In genomic region chr11:12841946-12842630, GRCh38 we compare ENCODE assay signal across 8 cellular contexts.
DNase-seq lines count a peak whose midpoint lies in the region; ATAC-seq and TF ChIP-seq lines count a peak whose summit lies in the region.

No MANE protein-coding gene starts in this region.

- TF ChIP-seq EP300 in stomach (IDR thresholded peaks at IDR 0.05) = no peak

- H3F3A ChIP-seq in GM23338 (replicated peaks; ENCODE audit: low read depth) = no peaks in the 10 kb centered on the region

- H3K9me2 ChIP-seq in GM23338 (ENCODE audit: insufficient read depth) = no peaks in the 10 kb centered on the region

- no peaks in the 10 kb centered on the region; the same call in 2 of the 3 replicates for H3K36me3 Mint-ChIP-seq in GM23338 (ENCODE audit: low read depth)

- no peak overlapping the region; the same call in 1 of the 2 replicates for H3K27ac Mint-ChIP-seq in GM23338

- H3K4me1 Mint-ChIP-seq in GM23338 = peaks cover 69% of the 10 kb centered on the region

- TF ChIP-seq POLR2A in stomach (IDR thresholded peaks at IDR 0.05) = no peak

- no peaks in the 10 kb centered on the region for H3K9me3 ChIP-seq in stomach

- peaks cover 7% of the 10 kb centered on the region for H3K27me3 Mint-ChIP-seq in GM23338 (ENCODE audit: insufficient read depth, low read depth, poor library complexity)

- H3K4me3 Mint-ChIP-seq in GM23338 = no peak overlapping the region; the same call in 2 of the 3 replicates

- 16 to 28% (median 18%) methylated on average over 9 of the region's 9 CpGs for WGBS in stomach, 5 donors

- H3K27ac ChIP-seq in GM23338 (ENCODE audit: low read depth) (peak overlapping the region; percentile 81; the same call in 1 of the 2 replicates), stomach (peak overlapping the region in 4 of 5 donors; percentile 18 to 55 (median 33))

- no peak overlapping the region for H2AFZ ChIP-seq in GM23338

- no peak for ATAC-seq in GM23338
- no peak for ATAC-seq in HG03039 (IDR thresholded peaks at IDR 0.05; ENCODE audit: unreplicated experiment)

- H3K36me3 ChIP-seq in GM23338 (ENCODE audit: insufficient read depth) (no peaks in the 10 kb centered on the region), stomach (no peaks in the 10 kb centered on the region)

- TF ChIP-seq CTCF in GM23338 (conservative IDR thresholded peaks at IDR 0.05; ENCODE audit: low read depth in 2 of 2) (no peak), fibroblast of the aortic adventitia (IDR thresholded peaks at IDR 0.05; ENCODE audit: insufficient read depth, low read length) (no peak), stomach (IDR thresholded peaks at IDR 0.05) (no peak)

- no peaks in the 10 kb centered on the region for H3K9me3 Mint-ChIP-seq in GM23338

- no peak overlapping the region for H3K4me3 ChIP-seq in GM23338
- peak overlapping the region; percentile 34 for H3K4me3 ChIP-seq in fibroblast of the aortic adventitia (ENCODE audit: low read depth, low read length)
- H3K4me3 ChIP-seq in stomach = no peak overlapping the region

- H3K79me2 ChIP-seq in GM23338 (replicated peaks; ENCODE audit: insufficient read depth) = peaks cover 97% of the 10 kb centered on the region

- no peaks in the 10 kb centered on the region for H4K20me1 ChIP-seq in GM23338 (replicated peaks; ENCODE audit: insufficient read depth)

- peak; percentile 78 for DNase-seq in A172 (ENCODE audit: low spot score)
- DNase-seq in GM23338 (ENCODE audit: low spot score) = peak; percentile 67
- peak; percentile 86 for DNase-seq in RPMI8226
- DNase-seq in fibroblast of the aortic adventitia (ENCODE audit: low read depth) = peak; percentile 71
- DNase-seq in stomach = no peak
- no peak for DNase-seq in 8988T
- DNase-seq in HuH-7 (ENCODE audit: low spot score) = no peak

- intact Hi-C loops in stomach (cut with DNase I; ENCODE audit: low total_unique reads) = no loop called here

- no peak overlapping the region for H3K4me2 ChIP-seq in GM23338

- H3K4me1 ChIP-seq in GM23338 (ENCODE audit: insufficient read depth) (peaks cover 66% of the 10 kb centered on the region), stomach (peaks cover 33 to 63% (median 43%) of the 10 kb centered on the region in 4 donors)

- H3K27me3 ChIP-seq in GM23338 (ENCODE audit: insufficient read depth) (no peaks in the 10 kb centered on the region), stomach (no peaks in the 10 kb centered on the region)

TF ChIP-seq in GM23338, 12 proteins besides CTCF, POLR2A, EP300 and RAD21:
- TF ChIP-seq ZNF331 (CRISPR knock-in tag; IDR thresholded peaks at IDR 0.05; ENCODE audit: low read depth) (no peak), CREB1 (CRISPR knock-in tag; IDR thresholded peaks at IDR 0.05; ENCODE audit: low read depth) (no peak), NANOG (IDR thresholded peaks at IDR 0.05; ENCODE audit: borderline replicate concordance) (no peak), EZH2 (IDR thresholded peaks at IDR 0.05; ENCODE audit: low read depth, unreplicated experiment) (no peak), ETS1 (IDR thresholded peaks at IDR 0.05) (no peak), JUNB (IDR thresholded peaks at IDR 0.05; ENCODE audit: unreplicated experiment) (no peak), POLR2AphosphoS5 (IDR thresholded peaks at IDR 0.05; ENCODE audit: low read depth) (no peak), ZNF114 (CRISPR knock-in tag; IDR thresholded peaks at IDR 0.05) (no peak), STAT1 (IDR thresholded peaks at IDR 0.05; ENCODE audit: unreplicated experiment) (no peak), EZH2phosphoT487 (IDR thresholded peaks at IDR 0.05; ENCODE audit: unreplicated experiment) (no peak)
- TF ChIP-seq, protein P1, sequence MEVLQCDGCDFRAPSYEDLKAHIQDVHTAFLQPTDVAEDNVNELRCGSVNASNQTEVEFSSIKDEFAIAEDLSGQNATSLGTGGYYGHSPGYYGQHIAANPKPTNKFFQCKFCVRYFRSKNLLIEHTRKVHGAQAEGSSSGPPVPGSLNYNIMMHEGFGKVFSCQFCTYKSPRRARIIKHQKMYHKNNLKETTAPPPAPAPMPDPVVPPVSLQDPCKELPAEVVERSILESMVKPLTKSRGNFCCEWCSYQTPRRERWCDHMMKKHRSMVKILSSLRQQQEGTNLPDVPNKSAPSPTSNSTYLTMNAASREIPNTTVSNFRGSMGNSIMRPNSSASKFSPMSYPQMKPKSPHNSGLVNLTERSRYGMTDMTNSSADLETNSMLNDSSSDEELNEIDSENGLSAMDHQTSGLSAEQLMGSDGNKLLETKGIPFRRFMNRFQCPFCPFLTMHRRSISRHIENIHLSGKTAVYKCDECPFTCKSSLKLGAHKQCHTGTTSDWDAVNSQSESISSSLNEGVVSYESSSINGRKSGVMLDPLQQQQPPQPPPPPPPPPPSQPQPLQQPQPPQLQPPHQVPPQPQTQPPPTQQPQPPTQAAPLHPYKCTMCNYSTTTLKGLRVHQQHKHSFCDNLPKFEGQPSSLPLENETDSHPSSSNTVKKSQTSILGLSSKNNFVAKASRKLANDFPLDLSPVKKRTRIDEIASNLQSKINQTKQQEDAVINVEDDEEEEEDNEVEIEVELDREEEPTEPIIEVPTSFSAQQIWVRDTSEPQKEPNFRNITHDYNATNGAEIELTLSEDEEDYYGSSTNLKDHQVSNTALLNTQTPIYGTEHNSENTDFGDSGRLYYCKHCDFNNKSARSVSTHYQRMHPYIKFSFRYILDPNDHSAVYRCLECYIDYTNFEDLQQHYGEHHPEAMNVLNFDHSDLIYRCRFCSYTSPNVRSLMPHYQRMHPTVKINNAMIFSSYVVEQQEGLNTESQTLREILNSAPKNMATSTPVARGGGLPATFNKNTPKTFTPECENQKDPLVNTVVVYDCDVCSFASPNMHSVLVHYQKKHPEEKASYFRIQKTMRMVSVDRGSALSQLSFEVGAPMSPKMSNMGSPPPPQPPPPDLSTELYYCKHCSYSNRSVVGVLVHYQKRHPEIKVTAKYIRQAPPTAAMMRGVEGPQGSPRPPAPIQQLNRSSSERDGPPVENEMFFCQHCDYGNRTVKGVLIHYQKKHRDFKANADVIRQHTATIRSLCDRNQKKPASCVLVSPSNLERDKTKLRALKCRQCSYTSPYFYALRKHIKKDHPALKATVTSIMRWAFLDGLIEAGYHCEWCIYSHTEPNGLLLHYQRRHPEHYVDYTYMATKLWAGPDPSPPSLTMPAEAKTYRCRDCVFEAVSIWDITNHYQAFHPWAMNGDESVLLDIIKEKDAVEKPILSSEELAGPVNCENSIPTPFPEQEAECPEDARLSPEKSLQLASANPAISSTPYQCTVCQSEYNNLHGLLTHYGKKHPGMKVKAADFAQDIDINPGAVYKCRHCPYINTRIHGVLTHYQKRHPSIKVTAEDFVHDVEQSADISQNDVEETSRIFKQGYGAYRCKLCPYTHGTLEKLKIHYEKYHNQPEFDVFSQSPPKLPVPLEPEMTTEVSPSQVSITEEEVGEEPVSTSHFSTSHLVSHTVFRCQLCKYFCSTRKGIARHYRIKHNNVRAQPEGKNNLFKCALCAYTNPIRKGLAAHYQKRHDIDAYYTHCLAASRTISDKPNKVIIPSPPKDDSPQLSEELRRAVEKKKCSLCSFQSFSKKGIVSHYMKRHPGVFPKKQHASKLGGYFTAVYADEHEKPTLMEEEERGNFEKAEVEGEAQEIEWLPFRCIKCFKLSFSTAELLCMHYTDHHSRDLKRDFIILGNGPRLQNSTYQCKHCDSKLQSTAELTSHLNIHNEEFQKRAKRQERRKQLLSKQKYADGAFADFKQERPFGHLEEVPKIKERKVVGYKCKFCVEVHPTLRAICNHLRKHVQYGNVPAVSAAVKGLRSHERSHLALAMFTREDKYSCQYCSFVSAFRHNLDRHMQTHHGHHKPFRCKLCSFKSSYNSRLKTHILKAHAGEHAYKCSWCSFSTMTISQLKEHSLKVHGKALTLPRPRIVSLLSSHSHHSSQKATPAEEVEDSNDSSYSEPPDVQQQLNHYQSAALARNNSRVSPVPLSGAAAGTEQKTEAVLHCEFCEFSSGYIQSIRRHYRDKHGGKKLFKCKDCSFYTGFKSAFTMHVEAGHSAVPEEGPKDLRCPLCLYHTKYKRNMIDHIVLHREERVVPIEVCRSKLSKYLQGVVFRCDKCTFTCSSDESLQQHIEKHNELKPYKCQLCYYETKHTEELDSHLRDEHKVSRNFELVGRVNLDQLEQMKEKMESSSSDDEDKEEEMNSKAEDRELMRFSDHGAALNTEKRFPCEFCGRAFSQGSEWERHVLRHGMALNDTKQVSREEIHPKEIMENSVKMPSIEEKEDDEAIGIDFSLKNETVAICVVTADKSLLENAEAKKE (CRISPR knock-in tag; IDR thresholded peaks at IDR 0.05) = no peak
TF ChIP-seq in GM23338: peak in this region for 0.

Comparison
In these comparisons a context has a peak if more than half of its experiments do, and no peak if none do; other contexts are left out.
1. DNase-seq: peak in A172 (single experiment), GM23338 (single experiment), RPMI8226 (single experiment) and fibroblast of the aortic adventitia (single experiment); none in stomach (single experiment), 8988T (single experiment) and HuH-7 (single experiment).